In genomic region chr1:228145050-228145343, GRCh38 we compare ENCODE assay signal across 22 cellular contexts.
"Had no signal": no experiment of that assay in that cellular context is flagged by ENCODE, and none has a peak within 500 bp of the region (broad histone marks: within the 10 kb centered on the region; RNA-seq: fewer than 3 reads in every experiment).

No MANE protein-coding gene starts in this region.

- H3K27me3 Mint-ChIP-seq: activated naive CD4-positive, alpha-beta T cell treated with anti-CD3 and anti-CD28 coated beads, Interleukin-2, amount 10 ng/mL, durations not matched to agents 7 days and 5 days; activated naive CD8-positive, alpha-beta T cell treated with anti-CD3 and anti-CD28 coated beads, Interleukin-2, amount 50 U/mL, for 24 hours; central memory CD8-positive, alpha-beta T cell; progenitor cell of endocrine pancreas had no signal

- H3K27ac Mint-ChIP-seq: activated naive CD4-positive, alpha-beta T cell treated with anti-CD3 and anti-CD28 coated beads, Interleukin-2, amount 10 ng/mL, durations not matched to agents 7 days and 5 days; activated naive CD8-positive, alpha-beta T cell treated with anti-CD3 and anti-CD28 coated beads, Interleukin-2, amount 50 U/mL, for 24 hours; brain; mesothelial cell of epicardium; progenitor cell of endocrine pancreas had no signal

- H3K9me3 Mint-ChIP-seq: activated naive CD4-positive, alpha-beta T cell treated with anti-CD3 and anti-CD28 coated beads, Interleukin-2, amount 10 ng/mL, durations not matched to agents 7 days and 5 days; activated naive CD8-positive, alpha-beta T cell treated with anti-CD3 and anti-CD28 coated beads, Interleukin-2, amount 50 U/mL, for 24 hours; brain; central memory CD8-positive, alpha-beta T cell; mesothelial cell of epicardium had no signal

- H3K27ac ChIP-seq: colonic mucosa, gastrocnemius medialis, right atrium auricular region had no signal

- ATAC-seq: activated naive CD8-positive, alpha-beta T cell treated with anti-CD3 and anti-CD28 coated beads, Interleukin-2, amount 50 U/mL, for 24 hours; gastrocnemius medialis; stimulated activated naive CD8-positive, alpha-beta T cell treated with anti-CD3 and anti-CD28 coated beads, Interleukin-15, Interleukin-2, amounts not matched to agents 100 U/mL and 50 U/mL, for 24 hours had no signal

- H3K9me3 ChIP-seq: colonic mucosa, gastrocnemius medialis, right atrium auricular region, upper lobe of left lung had no signal

- DNase-seq: activated CD4-positive, alpha-beta T cell treated with anti-CD3 and anti-CD28 coated beads, Interleukin-2, amount 50 U/mL, for 1 hour; activated CD4-positive, CD25-positive, alpha-beta regulatory T cell treated with anti-CD3 and anti-CD28 coated beads, Interleukin-2, amount 50 U/mL, for 72 hours; activated CD8-positive, alpha-beta memory T cell treated with anti-CD3 and anti-CD28 coated beads for 24 hours; activated CD8-positive, alpha-beta memory T cell treated with anti-CD3 and anti-CD28 coated beads, Interleukin-2, amount 50 U/mL, for 48 hours; activated effector memory CD4-positive, alpha-beta T cell treated with Interleukin-2 at 50 U/mL for 16 hours; activated naive CD4-positive, alpha-beta T cell treated with anti-CD3 and anti-CD28 coated beads, Interleukin-2, amount 10 ng/mL, durations not matched to agents 7 days and 5 days; activated naive CD8-positive, alpha-beta T cell treated with anti-CD3 and anti-CD28 coated beads, Interleukin-2, amount 50 U/mL, for 24 hours; activated T-cell treated with anti-CD3 and anti-CD28 coated beads, Interleukin-2, amount 50 U/mL, for 48 hours; anterior cingulate cortex; colonic mucosa; gastrocnemius medialis; stimulated activated CD4-positive, alpha-beta T cell treated with anti-CD3 and anti-CD28 coated beads, Interleukin-12 subunit alpha, Interleukin-12 subunit beta, amount 100 ng/mL, for 4 hours; stimulated activated CD4-positive, alpha-beta T cell treated with anti-CD3 and anti-CD28 coated beads, Interleukin-1b, Interleukin-23, amount 100 ng/mL, for 48 hours; stimulated activated CD8-positive, alpha-beta memory T cell treated with anti-CD3 and anti-CD28 coated beads, Interleukin-4, amount 100 ng/mL, for 48 hours; stimulated activated naive CD8-positive, alpha-beta T cell treated with anti-CD3 and anti-CD28 coated beads, Interleukin-15, Interleukin-2, amounts not matched to agents 100 U/mL and 50 U/mL, for 24 hours had no signal

- H3K4me3 ChIP-seq: colonic mucosa, gastrocnemius medialis, lung, right atrium auricular region, upper lobe of left lung had no signal

- H3K36me3 ChIP-seq: colonic mucosa had no signal

- H3K36me3 Mint-ChIP-seq: brain, mesothelial cell of epicardium had no signal

- H3K4me3 Mint-ChIP-seq: activated naive CD4-positive, alpha-beta T cell treated with anti-CD3 and anti-CD28 coated beads, Interleukin-2, amount 10 ng/mL, durations not matched to agents 7 days and 5 days; activated naive CD8-positive, alpha-beta T cell treated with anti-CD3 and anti-CD28 coated beads, Interleukin-2, amount 50 U/mL, for 24 hours; mesothelial cell of epicardium had no signal

- H3K27me3 ChIP-seq: colonic mucosa, gastrocnemius medialis, right atrium auricular region, upper lobe of left lung had no signal
